ENCODE assay signal across 20 cellular contexts in the genomic region with DNA sequence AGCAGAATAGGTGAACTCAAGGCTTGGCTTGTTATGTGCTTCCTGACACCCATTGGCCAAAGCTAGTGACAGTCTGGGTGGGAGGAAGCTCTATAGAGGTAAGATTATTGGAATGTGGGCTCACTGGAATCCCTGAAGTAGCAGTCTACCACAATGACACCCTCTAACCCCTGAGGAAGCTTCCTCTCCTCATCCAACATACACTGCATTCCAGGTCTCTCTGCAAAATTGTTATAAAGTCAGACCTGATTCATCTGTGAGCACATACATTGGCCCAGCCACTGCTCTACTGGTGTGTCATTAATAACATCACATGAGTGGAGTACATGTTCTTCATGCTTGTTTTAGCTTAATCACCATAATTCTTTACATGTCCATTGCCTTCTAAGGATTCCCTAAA.
DNase-seq lines count a peak whose midpoint lies in the region; ATAC-seq and TF ChIP-seq lines count a peak whose summit lies in the region.
"Had no signal": no experiment of that assay in that cellular context is flagged by ENCODE, and none has a peak within 500 bp of the region (broad histone marks: within the 10 kb centered on the region; RNA-seq: fewer than 3 reads in every experiment).

No MANE protein-coding gene starts in this region.

- H3K27me3 Mint-ChIP-seq in MCF 10A (ENCODE audit: insufficient read depth, unreplicated experiment) (no peaks in the 10 kb centered on the region), natural killer cell (ENCODE audit: low read depth in 2 of 2) (peaks cover 10 to 20% of the 10 kb centered on the region in 2 donors)

- no peaks in the 10 kb centered on the region for H3K4me1 Mint-ChIP-seq in MCF 10A (ENCODE audit: insufficient read depth, unreplicated experiment)
- H3K4me1 Mint-ChIP-seq in natural killer cell, result no peaks in the 10 kb centered on the region
- H3K4me1 Mint-ChIP-seq: CD8-positive, alpha-beta memory T cell had no signal

- no peaks in the 10 kb centered on the region for H4K20me1 ChIP-seq in mammary epithelial cell (ENCODE audit: insufficient read depth, low read length)
- H4K20me1 ChIP-seq: BLaER1 treated with 17β-estradiol and CSF1 and Interleukin-3, amounts not matched to agents 10 nM and 100 nM had no signal

- H3K4me3 Mint-ChIP-seq in MCF 10A (ENCODE audit: unreplicated experiment) (no peak overlapping the region), natural killer cell (no peak overlapping the region)
- H3K4me3 Mint-ChIP-seq: CD8-positive, alpha-beta memory T cell had no signal

- H2AFZ ChIP-seq in mammary epithelial cell (ENCODE audit: low read depth, low read length), result no peak overlapping the region

- no TSS peak for BruUV-seq in mammary epithelial cell (replicated peaks; lab: Mats Ljungman, UMichigan)
- BruUV-seq in MCF 10A (replicated peaks; lab: Mats Ljungman, UMichigan), result no TSS peak

- intact Hi-C loops in mammary epithelial cell (cut with micrococcal nuclease) (no loop called here), MCF 10A (cut with micrococcal nuclease) (no loop called here), natural killer cell (cut with micrococcal nuclease) (no loop called here)

- no peaks in the 10 kb centered on the region for H3K36me3 ChIP-seq in mammary epithelial cell (ENCODE audit: insufficient read depth, low read length)
- H3K36me3 ChIP-seq: BLaER1 treated with 17β-estradiol and CSF1 and Interleukin-3, amounts not matched to agents 10 nM and 100 nM; MG63; SJSA1 had no signal

- H3K36me3 Mint-ChIP-seq in MCF 10A (ENCODE audit: insufficient read depth, unreplicated experiment) (no peaks in the 10 kb centered on the region), natural killer cell (no peaks in the 10 kb centered on the region)
- H3K36me3 Mint-ChIP-seq: CD8-positive, alpha-beta memory T cell had no signal

- dilution Hi-C loops in mammary epithelial cell (cut with HindIII; ENCODE audit: low sequenced_read_pairs), result no loop called here

- CTCF ChIA-PET in mammary epithelial cell (lab: Charles Lee; ENCODE audit: low non-redundant PET), result no interaction called here
- CTCF ChIA-PET in MCF 10A (lab: Yijun Ruan, JAX), result interaction anchor here (1.0 to 2.5 kb wide), 2 partner anchors 9 to 250 kb away, joined by 3 to 10 read pairs; no protein-coding TSS in a partner anchor

- no peak for TF ChIP-seq CTCF in mammary epithelial cell (conservative IDR thresholded peaks at IDR 0.05 in 1 of 2, IDR thresholded peaks at IDR 0.05 in 1 of 2; ENCODE audit: extremely low read depth in 1 of 2, insufficient read depth in 1 of 2, low read depth in 1 of 2, low read length in 2 of 2)
- no peak for TF ChIP-seq CTCF in MCF 10A (IDR thresholded peaks at IDR 0.05; ENCODE audit: unreplicated experiment)
- no peak for TF ChIP-seq CTCF in foreskin keratinocyte (conservative IDR thresholded peaks at IDR 0.05)
- no peak for TF ChIP-seq CTCF in natural killer cell (IDR thresholded peaks at IDR 0.05)

- H3K27ac ChIP-seq in mammary epithelial cell (ENCODE audit: insufficient read depth, low read depth, low read length), result no peak overlapping the region
- H3K27ac ChIP-seq in foreskin keratinocyte, result no peak overlapping the region
- H3K27ac ChIP-seq: 22Rv1; BLaER1 treated with 17β-estradiol and CSF1 and Interleukin-3, amounts not matched to agents 10 nM and 100 nM; KMS-11; SJSA1 had no signal

- H3K9ac ChIP-seq in mammary epithelial cell (ENCODE audit: insufficient read depth, low read length), result no peak overlapping the region
- H3K9ac ChIP-seq: BLaER1 treated with 17β-estradiol and CSF1 and Interleukin-3, amounts not matched to agents 10 nM and 100 nM; KMS-11 had no signal

- H3K9me3 Mint-ChIP-seq in MCF 10A (ENCODE audit: unreplicated experiment), result no peaks in the 10 kb centered on the region
- H3K9me3 Mint-ChIP-seq in natural killer cell, result no peaks in the 10 kb centered on the region
- H3K9me3 Mint-ChIP-seq: CD8-positive, alpha-beta memory T cell had no signal

- POLR2A ChIA-PET in MCF 10A (lab: Yijun Ruan, JAX), result interaction anchor here (0.6 to 1.2 kb wide), 3 partner anchors 10 to 15 kb away, joined by 3 to 7 read pairs (median 3); no protein-coding TSS in a partner anchor

- no peak overlapping the region for H3K4me3 ChIP-seq in mammary epithelial cell (replicated peaks in 1 of 3; ENCODE audit: insufficient read depth in 1 of 3, low read depth in 2 of 3, low read length in 3 of 3)
- H3K4me3 ChIP-seq: BLaER1 treated with 17β-estradiol and CSF1 and Interleukin-3, amounts not matched to agents 10 nM and 100 nM; MG63; SJSA1 had no signal

- H3K79me2 ChIP-seq in mammary epithelial cell (ENCODE audit: insufficient read depth, low read length), result no peaks in the 10 kb centered on the region

- no peaks in the 10 kb centered on the region for H3K4me1 ChIP-seq in mammary epithelial cell (ENCODE audit: insufficient read depth, low read length)
- no peaks in the 10 kb centered on the region for H3K4me1 ChIP-seq in foreskin keratinocyte
- H3K4me1 ChIP-seq: BLaER1 treated with 17β-estradiol and CSF1 and Interleukin-3, amounts not matched to agents 10 nM and 100 nM; SJSA1 had no signal

- DNase-seq in mammary epithelial cell (peak; percentile 31), MCF 10A (ENCODE audit: unreplicated experiment) (no peak), amniotic epithelial cell (ENCODE audit: low read depth) (peak; percentile 16), foreskin keratinocyte (peak; percentile 8 to 39), natural killer cell (no peak), mesenteric fat pad (ENCODE audit: low spot score) (no peak)
- no peak for DNase-seq in stimulated activated CD4-positive, alpha-beta T cell treated with anti-CD3 and anti-CD28 coated beads, Interleukin-2, amount 100 ng/mL, for 48 hours
- DNase-seq: CD8-positive, alpha-beta memory T cell; MG63; NCI-H1092 treated with DMSO at 0.1 percent for 48 hours; NCI-H1694; NCI-H2107; NCI-H526 treated with DMSO at 0.1 percent for 48 hours; OCI-M1 had no signal

- H3K9me3 ChIP-seq in mammary epithelial cell (replicated peaks; ENCODE audit: insufficient read depth, low read length), result no peaks in the 10 kb centered on the region
- H3K9me3 ChIP-seq: SJSA1 had no signal

- in situ Hi-C loops in mammary epithelial cell (cut with MboI; ENCODE audit: low sequenced_read_pairs in 2 of 2), result no loop called here

- H3K27ac Mint-ChIP-seq in MCF 10A (ENCODE audit: low read depth, unreplicated experiment) (no peak overlapping the region), natural killer cell (no peak overlapping the region)
- H3K27ac Mint-ChIP-seq: CD8-positive, alpha-beta memory T cell had no signal

- ATAC-seq in foreskin keratinocyte (peak; percentile 28), natural killer cell (no peak), GM18907 (IDR thresholded peaks at IDR 0.05; ENCODE audit: unreplicated experiment) (no peak)
- ATAC-seq: HepG2 had no signal

- no peak overlapping the region for H3K4me2 ChIP-seq in mammary epithelial cell (ENCODE audit: insufficient read depth, low read depth, low read length)
- H3K4me2 ChIP-seq: BLaER1 treated with 17β-estradiol and CSF1 and Interleukin-3, amounts not matched to agents 10 nM and 100 nM; KMS-11 had no signal

- no peaks in the 10 kb centered on the region for H3K27me3 ChIP-seq in mammary epithelial cell (ENCODE audit: insufficient read depth, low read length)
- H3K27me3 ChIP-seq in foreskin keratinocyte, result peaks cover 8% of the 10 kb centered on the region
- H3K27me3 ChIP-seq: BLaER1 treated with 17β-estradiol and CSF1 and Interleukin-3, amounts not matched to agents 10 nM and 100 nM; MG63; SJSA1 had no signal

Comparison
In these comparisons a context has a peak if more than half of its experiments do, and no peak if none do; other contexts are left out.
1. DNase-seq: peak in mammary epithelial cell (single experiment), amniotic epithelial cell (single experiment) and foreskin keratinocyte (2 of 2); none in MCF 10A (single experiment), natural killer cell (single experiment), mesenteric fat pad (single experiment) and stimulated activated CD4-positive, alpha-beta T cell treated with anti-CD3 and anti-CD28 coated beads, Interleukin-2, amount 100 ng/mL, for 48 hours (0 of 2).